Comparison of ENCODE assay signal across 1 cellular context in the genomic region with DNA sequence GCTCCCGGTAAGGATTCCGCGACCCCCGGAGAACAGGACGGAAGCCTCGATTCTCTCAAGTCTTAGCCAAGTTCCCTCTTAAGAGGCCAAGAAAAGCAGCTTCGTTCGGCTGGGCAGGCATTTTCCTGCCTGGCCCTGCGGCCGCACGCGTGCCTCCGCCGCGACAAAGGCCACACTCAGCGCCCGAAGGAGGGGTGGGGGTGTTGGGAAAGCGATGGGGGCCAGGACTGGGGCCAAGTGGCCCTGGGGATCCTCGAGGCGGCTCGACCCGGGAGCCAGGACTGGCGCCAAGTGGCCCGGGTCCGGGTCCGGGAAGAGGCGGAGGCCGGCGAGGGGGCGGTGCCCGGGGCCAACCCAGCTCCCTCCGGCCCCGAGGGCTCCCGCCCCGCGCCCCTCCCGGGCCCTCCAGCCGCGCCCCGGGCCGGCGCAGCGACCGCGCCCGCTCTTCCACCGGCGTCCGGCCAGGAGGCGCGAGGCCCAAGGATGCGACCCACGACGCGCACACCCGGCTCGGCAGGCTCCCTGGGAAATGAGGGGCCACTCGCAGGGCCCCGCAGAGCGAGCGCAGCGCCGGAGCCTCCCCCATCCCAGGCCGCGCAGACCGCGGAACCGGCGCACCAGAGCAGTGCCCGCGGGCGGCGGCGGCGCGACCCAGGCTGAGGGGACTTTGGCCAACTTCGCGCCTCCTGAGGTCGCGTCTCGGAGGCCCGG.
TF ChIP-seq lines count a peak whose summit lies in the region.

No MANE protein-coding gene starts in this region.

TF ChIP-seq in liver, 16 proteins besides CTCF, POLR2A, EP300 and RAD21 (continued from another document):
- TF ChIP-seq, protein P1, sequence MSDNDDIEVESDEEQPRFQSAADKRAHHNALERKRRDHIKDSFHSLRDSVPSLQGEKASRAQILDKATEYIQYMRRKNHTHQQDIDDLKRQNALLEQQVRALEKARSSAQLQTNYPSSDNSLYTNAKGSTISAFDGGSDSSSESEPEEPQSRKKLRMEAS (IDR thresholded peaks at IDR 0.05) = no peak
- TF ChIP-seq FOXA1 (IDR thresholded peaks at IDR 0.05) (no peak), FOXA2 (IDR thresholded peaks at IDR 0.05) (no peak), EGR1 (IDR thresholded peaks at IDR 0.05; ENCODE audit: low read depth in 2 of 2) (no peak), TAF1 (conservative IDR thresholded peaks at IDR 0.05) (no peak)
